18 cellular contexts compared by ENCODE assay signal in the genomic region with DNA sequence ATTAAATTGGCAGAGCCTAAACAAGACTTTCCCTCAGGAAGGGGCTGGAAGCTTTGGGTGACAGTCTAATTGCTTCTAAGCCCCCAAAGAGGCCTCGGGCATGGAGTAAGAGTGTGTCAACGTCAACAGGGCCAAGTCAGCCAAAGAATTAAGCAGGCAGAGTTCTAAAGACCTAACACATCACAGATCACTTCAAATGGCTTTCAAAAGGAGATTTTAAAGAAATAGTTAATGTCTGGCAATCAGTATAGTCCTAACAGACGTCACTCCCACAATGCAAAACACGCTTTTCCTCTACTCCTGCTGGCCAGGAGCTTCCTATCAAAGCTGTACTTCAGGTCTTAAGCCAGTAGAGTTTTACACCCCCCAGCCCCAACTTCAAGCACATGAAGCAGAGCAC.
DNase-seq lines count a peak whose midpoint lies in the region; ATAC-seq and TF ChIP-seq lines count a peak whose summit lies in the region.
"Had no signal": no experiment of that assay in that cellular context is flagged by ENCODE, and none has a peak within 500 bp of the region (broad histone marks: within the 10 kb centered on the region; RNA-seq: fewer than 3 reads in every experiment).

No MANE protein-coding gene starts in this region.

- CTCF ChIA-PET in PC-9 (lab: Charles Lee): no interaction called here
- CTCF ChIA-PET in PC-3 (lab: Charles Lee): no interaction called here

- TF ChIP-seq CTCF in cardiac muscle cell (IDR thresholded peaks at IDR 0.05; ENCODE audit: low read depth, low read length): no peak
- TF ChIP-seq CTCF in left ventricle myocardium inferior (IDR thresholded peaks at IDR 0.05; ENCODE audit: borderline replicate concordance): no peak
- TF ChIP-seq CTCF in PC-9 (conservative IDR thresholded peaks at IDR 0.05): no peak
- TF ChIP-seq CTCF in mesothelial cell of epicardium (IDR thresholded peaks at IDR 0.05; ENCODE audit: unreplicated experiment): no peak
- TF ChIP-seq CTCF in type B pancreatic cell (conservative IDR thresholded peaks at IDR 0.05): no peak
- TF ChIP-seq CTCF in PC-3 (conservative IDR thresholded peaks at IDR 0.05; ENCODE audit: low read depth, low read length): no peak

- H4K20me1 ChIP-seq in PC-9 (ENCODE audit: insufficient read depth) (no peaks in the 10 kb centered on the region), PC-3 (ENCODE audit: low read length) (no peaks in the 10 kb centered on the region)
- H4K20me1 ChIP-seq: BLaER1 treated with 17β-estradiol and CSF1 and Interleukin-3, amounts not matched to agents 10 nM and 100 nM had no signal

- H3K4me1 ChIP-seq in cardiac muscle cell (ENCODE audit: low read depth) (peaks cover 28% of the 10 kb centered on the region), left ventricle myocardium inferior (peaks cover 62% of the 10 kb centered on the region), PC-9 (replicated peaks; ENCODE audit: insufficient read depth) (peaks cover 18% of the 10 kb centered on the region), aorta (ENCODE audit: control insufficient read depth in 1 of 2, insufficient read depth in 2 of 2, low read length in 2 of 2) (no peaks in the 10 kb centered on the region), PC-3 (ENCODE audit: insufficient read depth, low read length) (peaks cover 13% of the 10 kb centered on the region)
- H3K4me1 ChIP-seq: BLaER1 treated with 17β-estradiol and CSF1 and Interleukin-3, amounts not matched to agents 10 nM and 100 nM had no signal

- H3F3A ChIP-seq in PC-9 (ENCODE audit: insufficient read depth, low read depth) (peaks cover 3% of the 10 kb centered on the region), PC-3 (ENCODE audit: low read length, unreplicated experiment) (no peaks in the 10 kb centered on the region)

- H3K27ac ChIP-seq in cardiac muscle cell: peak overlapping the region; percentile 68
- H3K27ac ChIP-seq in left ventricle myocardium inferior (replicated peaks): no peak overlapping the region
- H3K27ac ChIP-seq in PC-9: peak overlapping the region; percentile 23; the same call in 1 of the 2 replicates
- no peak overlapping the region for H3K27ac ChIP-seq in aorta (ENCODE audit: low read depth in 1 of 2, low read length in 2 of 2)
- no peak overlapping the region for H3K27ac ChIP-seq in PC-3 (ENCODE audit: low read length)
- H3K27ac ChIP-seq: BLaER1 treated with 17β-estradiol and CSF1 and Interleukin-3, amounts not matched to agents 10 nM and 100 nM had no signal

- POLR2A ChIA-PET in PC-9 (lab: Charles Lee; ENCODE audit: unreplicated experiment) (no interaction called here), PC-3 (lab: Charles Lee; ENCODE audit: unreplicated experiment) (no interaction called here)

- no peaks in the 10 kb centered on the region for H3K27me3 Mint-ChIP-seq in mesothelial cell of epicardium (ENCODE audit: low read depth)
- no peaks in the 10 kb centered on the region for H3K27me3 Mint-ChIP-seq in type B pancreatic cell

- H3K79me2 ChIP-seq in PC-9 (ENCODE audit: low read depth): peaks cover 100% of the 10 kb centered on the region
- peaks cover 5% of the 10 kb centered on the region; the same call in 1 of the 2 replicates for H3K79me2 ChIP-seq in PC-3 (ENCODE audit: low read length)

- WGBS in aorta, 2 donors: 40 to 41% methylated on average over 4 of the region's 4 CpGs

- H3K27me3 ChIP-seq in cardiac muscle cell (no peaks in the 10 kb centered on the region), left ventricle myocardium inferior (ENCODE audit: low read depth) (no peaks in the 10 kb centered on the region), PC-9 (ENCODE audit: insufficient read depth, low read depth) (no peaks in the 10 kb centered on the region), aorta (ENCODE audit: control insufficient read depth in 1 of 2, insufficient read depth in 2 of 2, low read length in 1 of 2) (no peaks in the 10 kb centered on the region), PC-3 (ENCODE audit: low read length) (no peaks in the 10 kb centered on the region)
- H3K27me3 ChIP-seq: BLaER1 treated with 17β-estradiol and CSF1 and Interleukin-3, amounts not matched to agents 10 nM and 100 nM had no signal

- BruUV-seq in PC-9 (replicated peaks; lab: Mats Ljungman, UMichigan) (no TSS peak), PC-3 (replicated peaks; lab: Mats Ljungman, UMichigan) (no TSS peak)

- H3K9me3 ChIP-seq in cardiac muscle cell (ENCODE audit: low read depth) (no peaks in the 10 kb centered on the region), left ventricle myocardium inferior (replicated peaks) (peaks cover 9% of the 10 kb centered on the region), PC-9 (ENCODE audit: insufficient read depth, low read depth) (no peaks in the 10 kb centered on the region), aorta (ENCODE audit: control insufficient read depth, low read length) (no peaks in the 10 kb centered on the region), PC-3 (ENCODE audit: low read length) (no peaks in the 10 kb centered on the region)
- H3K9me3 ChIP-seq: HAP-1 had no signal

- H3K4me1 Mint-ChIP-seq in mesothelial cell of epicardium (peaks cover 38% of the 10 kb centered on the region), type B pancreatic cell (ENCODE audit: unreplicated experiment) (peaks cover 28% of the 10 kb centered on the region)
- H3K4me1 Mint-ChIP-seq: CD4-positive, CD25-positive, alpha-beta regulatory T cell had no signal

- H3K4me2 ChIP-seq in PC-9 (no peak overlapping the region), PC-3 (ENCODE audit: low read length) (no peak overlapping the region)
- H3K4me2 ChIP-seq: BLaER1 treated with 17β-estradiol and CSF1 and Interleukin-3, amounts not matched to agents 10 nM and 100 nM had no signal

- H3K4me3 Mint-ChIP-seq in mesothelial cell of epicardium (no peak overlapping the region), type B pancreatic cell (no peak overlapping the region)
- H3K4me3 Mint-ChIP-seq: CD4-positive, CD25-positive, alpha-beta regulatory T cell; HFFc6 had no signal

- H3K9me3 Mint-ChIP-seq in mesothelial cell of epicardium (peaks cover 12% of the 10 kb centered on the region), type B pancreatic cell (peaks cover 12% of the 10 kb centered on the region)

- H3K36me3 Mint-ChIP-seq in mesothelial cell of epicardium (peaks cover 12% of the 10 kb centered on the region), type B pancreatic cell (peaks cover 3% of the 10 kb centered on the region)
- H3K36me3 Mint-ChIP-seq: CD4-positive, CD25-positive, alpha-beta regulatory T cell had no signal

- H3K4me3 ChIP-seq in cardiac muscle cell (no peak overlapping the region), left ventricle myocardium inferior (no peak overlapping the region), PC-9 (no peak overlapping the region), aorta (ENCODE audit: low read length in 2 of 2) (no peak overlapping the region), PC-3 (ENCODE audit: low read length) (no peak overlapping the region)
- H3K4me3 ChIP-seq: BLaER1 treated with 17β-estradiol and CSF1 and Interleukin-3, amounts not matched to agents 10 nM and 100 nM; HAP-1 had no signal

- intact Hi-C loops in left ventricle myocardium inferior (cut with micrococcal nuclease) (no loop called here), PC-9 (cut with micrococcal nuclease; ENCODE audit: unreplicated experiment) (no loop called here), aorta (cut with DNase I) (no loop called here), PC-3 (cut with micrococcal nuclease) (no loop called here), left colon (cut with DNase I, micrococcal nuclease) (no loop called here)

- no peak for ATAC-seq in aorta (ENCODE audit: low FRiP score)
- no peak for ATAC-seq in PC-3
- no peak for ATAC-seq in left colon
- ATAC-seq: HepG2 had no signal

- H3K9me2 ChIP-seq in PC-9 (ENCODE audit: insufficient read depth) (no peaks in the 10 kb centered on the region), PC-3 (replicated peaks; ENCODE audit: low read length) (no peaks in the 10 kb centered on the region)

- H2AFZ ChIP-seq in PC-9 (no peak overlapping the region), PC-3 (ENCODE audit: low read length) (no peak overlapping the region)

- H3K36me3 ChIP-seq in cardiac muscle cell (no peaks in the 10 kb centered on the region), left ventricle myocardium inferior (no peaks in the 10 kb centered on the region), PC-9 (ENCODE audit: low read depth) (0 out of 2 replicates have a peak, but pooled peaks cover 9% of the 10 kb centered on the region), aorta (ENCODE audit: control insufficient read depth in 1 of 2, insufficient read depth in 2 of 2, low read length in 1 of 2) (no peaks in the 10 kb centered on the region), PC-3 (ENCODE audit: low read depth, low read length) (no peaks in the 10 kb centered on the region)
- H3K36me3 ChIP-seq: BLaER1 treated with 17β-estradiol and CSF1 and Interleukin-3, amounts not matched to agents 10 nM and 100 nM; HAP-1 had no signal

- DNase-seq in cardiac muscle cell (ENCODE audit: low read depth in 1 of 2, low spot score in 1 of 2): no peak
- no peak for DNase-seq in left ventricle myocardium inferior
- no peak for DNase-seq in PC-9
- DNase-seq in mesothelial cell of epicardium (ENCODE audit: low spot score in 2 of 2, unreplicated experiment in 2 of 2): no peak
- no peak for DNase-seq in type B pancreatic cell (ENCODE audit: extremely low spot score, unreplicated experiment)
- DNase-seq in aorta: no peak
- DNase-seq in PC-3: no peak
- DNase-seq in left colon: no peak
- DNase-seq: 8988T; CD4-positive, CD25-positive, alpha-beta regulatory T cell; COR-L47; DND-41; GF-D8; GOT3; HFFc6 had no signal

- no peak overlapping the region for H3K9ac ChIP-seq in PC-3 (ENCODE audit: low read length)
- H3K9ac ChIP-seq: BLaER1 treated with 17β-estradiol and CSF1 and Interleukin-3, amounts not matched to agents 10 nM and 100 nM had no signal

- peak overlapping the region; percentile 70 for H3K27ac Mint-ChIP-seq in mesothelial cell of epicardium
- H3K27ac Mint-ChIP-seq in type B pancreatic cell: peak overlapping the region; percentile 24
- H3K27ac Mint-ChIP-seq: CD4-positive, CD25-positive, alpha-beta regulatory T cell; HFFc6 had no signal

Comparison
In these comparisons a context has a peak if more than half of its experiments do, and no peak if none do; other contexts are left out.
1. H3K27ac ChIP-seq: peak in cardiac muscle cell (single experiment) and PC-9 (single experiment); none in left ventricle myocardium inferior (single experiment), aorta (0 of 2) and PC-3 (single experiment).